ENCODE assay signal across 24 cellular contexts in the genomic region with DNA sequence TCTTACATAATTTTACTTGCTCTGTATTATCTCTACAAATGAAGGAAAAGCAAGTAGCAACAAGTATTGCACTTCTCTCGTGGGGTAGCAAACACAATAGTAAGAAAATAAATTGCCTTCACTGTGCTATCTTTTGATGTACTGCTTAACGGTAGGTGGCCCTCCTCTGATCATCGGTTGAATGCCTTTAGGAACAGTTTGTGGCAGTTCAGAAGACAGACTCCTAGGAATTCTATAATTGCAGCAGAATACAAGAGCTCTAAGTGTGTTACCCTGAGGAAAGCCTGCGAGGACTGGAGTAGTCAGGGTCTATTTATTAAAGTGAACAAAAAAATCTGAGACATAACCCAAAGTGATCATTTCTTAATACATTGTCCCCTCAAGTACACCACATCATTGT.
DNase-seq lines count a peak whose midpoint lies in the region; ATAC-seq, FAIRE-seq and TF ChIP-seq lines count a peak whose summit lies in the region.
"Had no signal": no experiment of that assay in that cellular context is flagged by ENCODE, and none has a peak within 500 bp of the region (broad histone marks: within the 10 kb centered on the region; RNA-seq: fewer than 3 reads in every experiment).

No MANE protein-coding gene starts in this region.

- H3F3A ChIP-seq in neural progenitor cell (ENCODE audit: low read depth): no peaks in the 10 kb centered on the region

- H3K4me2 ChIP-seq in H1 (ENCODE audit: insufficient read depth in 1 of 2, low read depth in 2 of 2, low read length in 2 of 2) (no peak overlapping the region), neural progenitor cell (no peak overlapping the region)
- H3K4me2 ChIP-seq: BLaER1, GM23338 had no signal

- H3K27ac ChIP-seq in H1 (ENCODE audit: low read depth, low read length) (no peak overlapping the region), neural progenitor cell (no peak overlapping the region)
- H3K27ac ChIP-seq: BLaER1, Peyer's patch, SJCRH30 had no signal

- H2BK15ac ChIP-seq in H1 (ENCODE audit: low read length): no peak overlapping the region

- TF ChIP-seq CTCF in H1 (IDR thresholded peaks at IDR 0.05; ENCODE audit: control extremely low read depth in 1 of 3, insufficient read depth in 1 of 3, low read depth in 1 of 3, low read length in 3 of 3) (no peak), neural progenitor cell (IDR thresholded peaks at IDR 0.05) (no peak), GM20000 (IDR thresholded peaks at IDR 0.05; ENCODE audit: extremely low read depth, missing control alignments) (no peak)

- H3K27me3 Mint-ChIP-seq in neural progenitor cell (ENCODE audit: insufficient read depth, low read depth): no peaks in the 10 kb centered on the region
- H3K27me3 Mint-ChIP-seq: CD4-positive, alpha-beta T cell had no signal

- FAIRE-seq in H1 (lab: Jason Lieb, UNC): no peak
- FAIRE-seq: GM12891 had no signal

- H3K9me3 ChIP-seq in H1 (ENCODE audit: insufficient read depth in 2 of 2, low read depth in 1 of 2, low read length in 1 of 2) (no peaks in the 10 kb centered on the region), neural progenitor cell (ENCODE audit: low read depth) (no peaks in the 10 kb centered on the region)
- H3K9me3 ChIP-seq: Peyer's patch, SJCRH30 had no signal

- TF ChIP-seq RAD21 in H1 (IDR thresholded peaks at IDR 0.05 in 1 of 2, conservative IDR thresholded peaks at IDR 0.05 in 1 of 2; ENCODE audit: low read depth in 2 of 2, low read length in 2 of 2): no peak

- no peak overlapping the region for H3K9ac ChIP-seq in H1 (replicated peaks in 1 of 4; ENCODE audit: extremely low read depth in 1 of 4, low read depth in 3 of 4, low read length in 3 of 4)
- no peak overlapping the region for H3K9ac ChIP-seq in neural progenitor cell
- H3K9ac ChIP-seq: BLaER1 had no signal

- no peak overlapping the region for H3K56ac ChIP-seq in H1 (replicated peaks; ENCODE audit: insufficient read length, low read depth, low read length)

- POLR2A ChIA-PET in H1 (lab: Charles Lee; ENCODE audit: partially characterized antibody): no interaction called here

- peaks cover 8% of the 10 kb centered on the region for H3K9me3 Mint-ChIP-seq in neural progenitor cell
- H3K9me3 Mint-ChIP-seq: CD4-positive, alpha-beta T cell had no signal

- H3K4me1 ChIP-seq in H1 (replicated peaks in 1 of 4; ENCODE audit: control insufficient read depth in 3 of 4, insufficient read depth in 4 of 4, low read length in 3 of 4) (peaks cover 0 to 3% (median 0%) of the 10 kb centered on the region in 4 experiments; a peak in 1 of 7 replicates), neural progenitor cell (peaks cover 13% of the 10 kb centered on the region)
- H3K4me1 ChIP-seq: BLaER1, Peyer's patch, SJCRH30 had no signal

- peak overlapping the region; percentile 48 for H3K14ac ChIP-seq in H1 (ENCODE audit: insufficient read length)

- peaks cover 17% of the 10 kb centered on the region for H3K4me1 Mint-ChIP-seq in neural progenitor cell
- H3K4me1 Mint-ChIP-seq: GM23338 had no signal

- H3K4me3 ChIP-seq in H1 (ENCODE audit: extremely low read depth in 1 of 4, insufficient read depth in 2 of 4, low read depth in 3 of 4, low read length in 4 of 4) (no peak overlapping the region), neural progenitor cell (no peak overlapping the region)
- H3K4me3 ChIP-seq: BLaER1, GM23338, Peyer's patch, SJCRH30 had no signal

- no peak overlapping the region for H2BK12ac ChIP-seq in H1 (ENCODE audit: low read depth, low read length)

- H2BK20ac ChIP-seq in H1 (ENCODE audit: low read length): no peak overlapping the region

- no peaks in the 10 kb centered on the region for H3K23me2 ChIP-seq in H1 (ENCODE audit: low read depth, low read length)

- no peaks in the 10 kb centered on the region for H4K20me1 ChIP-seq in H1 (replicated peaks in 1 of 2; ENCODE audit: control insufficient read depth in 1 of 2, insufficient read depth in 2 of 2, low read length in 2 of 2)
- H4K20me1 ChIP-seq in neural progenitor cell (ENCODE audit: low read depth): no peaks in the 10 kb centered on the region
- H4K20me1 ChIP-seq: BLaER1 had no signal

- no peaks in the 10 kb centered on the region for H3K36me3 Mint-ChIP-seq in neural progenitor cell

- peak; percentile 14 for DNase-seq in NCI-H2227 (lab: John Stamatoyannopoulos, UW; ENCODE audit: unreplicated experiment)
- DNase-seq in H1 (ENCODE audit: low read depth in 1 of 2, low spot score in 2 of 2): no peak
- DNase-seq in neural progenitor cell (ENCODE audit: low spot score): peak; percentile 56
- DNase-seq in kidney glomerular epithelial cell (lab: John Stamatoyannopoulos, UW): no peak
- no peak for DNase-seq in NCI-H2107 (lab: John Stamatoyannopoulos, UW)
- DNase-seq in GM20000 (ENCODE audit: low spot score): no peak
- DNase-seq: ACHN; CD4-positive, alpha-beta T cell; COR-L47; DMS153; HCEC 1CT; Karpas-422; MV-4-11; NCI-H1105 treated with DMSO at 0.1 percent for 48 hours; NCI-H2081; NCI-H510A treated with DMSO at 0.1 percent for 48 hours; NCI-H774; NK-92 treated with Interleukin-12 subunit alpha and Interleukin-12 subunit beta, amount 100 ng/mL, for 24 hours; Peyer's patch; SJCRH30 had no signal

- no peak overlapping the region for H4K5ac ChIP-seq in H1 (ENCODE audit: insufficient read length, low read depth, low read length)

- H3K4ac ChIP-seq in H1 (replicated peaks; ENCODE audit: insufficient read length, low read depth, low read length): no peak overlapping the region

- H3K4me3 Mint-ChIP-seq in neural progenitor cell: peak overlapping the region; percentile 22
- H3K4me3 Mint-ChIP-seq: CD4-positive, alpha-beta T cell; GM23338 had no signal

- no peak for TF ChIP-seq EP300 in H1 (IDR thresholded peaks at IDR 0.05; ENCODE audit: borderline replicate concordance in 1 of 2, low read depth in 2 of 2, low read length in 2 of 2)

- no peak overlapping the region for H3K18ac ChIP-seq in H1 (ENCODE audit: extremely low read depth, low read length)

- no peak overlapping the region for H2AK5ac ChIP-seq in H1 (ENCODE audit: low read depth, low read length)

- no peak overlapping the region for H3K23ac ChIP-seq in H1 (ENCODE audit: insufficient read length)

- no peaks in the 10 kb centered on the region for H3K79me2 ChIP-seq in H1 (ENCODE audit: control insufficient read depth in 1 of 2, insufficient read depth in 2 of 2, low read length in 2 of 2)
- no peaks in the 10 kb centered on the region for H3K79me2 ChIP-seq in neural progenitor cell (ENCODE audit: low read depth)

- H3K27me3 ChIP-seq in H1 (replicated peaks in 1 of 4; ENCODE audit: control insufficient read depth in 3 of 4, extremely low read depth in 1 of 4, insufficient read depth in 3 of 4, low read length in 3 of 4) (no peaks in the 10 kb centered on the region), neural progenitor cell (no peaks in the 10 kb centered on the region)
- H3K27me3 ChIP-seq: BLaER1, Peyer's patch, SJCRH30 had no signal

- no peak overlapping the region for H4K91ac ChIP-seq in H1 (replicated peaks; ENCODE audit: insufficient read length, low read length)

- no peak overlapping the region for H4K8ac ChIP-seq in H1 (ENCODE audit: extremely low read depth, insufficient read depth, low read length)

- H2BK5ac ChIP-seq in H1 (ENCODE audit: low read depth, low read length): no peak overlapping the region

- 88% methylated on average over 4 of the region's 4 CpGs; no CpG with 5 or more reads in 1 of the 2 experiments for WGBS in H1 (ENCODE audit: extremely low coverage in 1 of 2, insufficient coverage in 1 of 2, insufficient read length in 1 of 2, insufficient replicate concordance in 2 of 2, low coverage in 1 of 2, low lambda C conversion rate in 2 of 2, missing lambda C conversion rate in 1 of 2), 2 experiments

- ATAC-seq in GM21390 (IDR thresholded peaks at IDR 0.05; ENCODE audit: unreplicated experiment): no peak
- ATAC-seq: GM23338 had no signal

- no peak for TF ChIP-seq POLR2A in H1 (IDR thresholded peaks at IDR 0.05; ENCODE audit: control extremely low read depth in 1 of 2, low read depth in 2 of 2, low read length in 2 of 2)

- H3K79me1 ChIP-seq in H1 (ENCODE audit: low read depth, low read length): no peaks in the 10 kb centered on the region

- H2AFZ ChIP-seq in H1 (ENCODE audit: low read length) (no peak overlapping the region), neural progenitor cell (replicated peaks) (no peak overlapping the region)
- H2AFZ ChIP-seq: GM23338 had no signal

- no peak overlapping the region for H2BK120ac ChIP-seq in H1 (replicated peaks; ENCODE audit: low read depth, low read length)

- H3K27ac Mint-ChIP-seq in neural progenitor cell: peak overlapping the region; percentile 82
- H3K27ac Mint-ChIP-seq: CD4-positive, alpha-beta T cell; GM23338 had no signal

- CTCF ChIA-PET in H1 (lab: Charles Lee; ENCODE audit: partially characterized antibody): no interaction called here

- no peaks in the 10 kb centered on the region for H3K36me3 ChIP-seq in H1 (ENCODE audit: control insufficient read depth in 2 of 4, insufficient read depth in 4 of 4, low read length in 3 of 4)
- no peaks in the 10 kb centered on the region for H3K36me3 ChIP-seq in neural progenitor cell
- H3K36me3 ChIP-seq: BLaER1, Peyer's patch, SJCRH30 had no signal

TF ChIP-seq in H1, 55 proteins besides CTCF, POLR2A, EP300 and RAD21:
- TF ChIP-seq CHD1 (IDR thresholded peaks at IDR 0.05; ENCODE audit: low read depth, low read length) (no peak), KDM1A (IDR thresholded peaks at IDR 0.05; ENCODE audit: borderline replicate concordance, low read length) (no peak), SP4 (IDR thresholded peaks at IDR 0.05; ENCODE audit: low read length) (no peak), CBX5 (IDR thresholded peaks at IDR 0.05; ENCODE audit: low read depth, low read length) (no peak), BCL11A (IDR thresholded peaks at IDR 0.05; ENCODE audit: low read depth in 2 of 2, low read length in 2 of 2) (no peak), EZH2 (IDR thresholded peaks at IDR 0.05; ENCODE audit: low read depth, low read length, severe bottlenecking) (no peak), RFX5 (IDR thresholded peaks at IDR 0.05; ENCODE audit: borderline replicate concordance, low read depth, low read length) (no peak)

Comparison
In these comparisons a context has a peak if more than half of its experiments do, and no peak if none do; other contexts are left out.
1. DNase-seq: peak in NCI-H2227 (single experiment) and neural progenitor cell (single experiment); none in H1 (0 of 2), kidney glomerular epithelial cell (single experiment), NCI-H2107 (single experiment) and GM20000 (single experiment).